ENCODE assay signal across 1 cellular context in the genomic region with DNA sequence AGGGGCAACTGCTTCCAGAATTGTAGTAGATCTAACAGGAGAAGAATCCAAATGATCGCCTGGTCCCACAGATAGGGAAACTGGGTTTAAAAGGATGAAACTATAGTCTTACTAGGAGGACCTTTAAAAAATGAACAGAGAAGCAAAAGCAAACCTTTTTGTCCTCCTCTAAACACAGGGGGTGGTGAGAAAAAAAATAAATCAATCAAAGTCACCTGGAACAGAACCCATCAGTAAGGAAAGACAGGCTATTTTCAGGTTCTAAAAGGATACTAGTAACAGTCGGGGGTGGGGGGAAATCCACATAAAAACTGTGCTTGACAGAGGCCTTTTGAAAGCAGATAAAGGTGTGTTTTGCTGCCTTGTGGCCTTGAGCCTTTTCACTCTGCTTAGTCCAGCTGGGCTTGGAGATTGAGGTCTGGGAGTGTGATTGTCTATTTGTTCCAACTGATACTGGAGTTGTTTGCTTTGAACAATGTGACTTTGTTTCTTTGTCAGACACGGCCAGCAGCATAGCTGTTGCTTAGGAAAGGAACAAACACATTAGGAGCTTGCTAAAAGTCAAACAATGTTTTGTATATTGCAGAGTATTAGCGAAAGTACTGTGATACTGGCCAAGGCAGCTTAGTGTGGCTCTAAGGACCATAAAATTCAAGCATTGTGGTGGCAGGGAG.
TF ChIP-seq lines count a peak whose summit lies in the region.

No MANE protein-coding gene starts in this region.

TF ChIP-seq in HepG2, 621 proteins besides CTCF, POLR2A, EP300 and RAD21 (continued from another document and continues in another):
- 0 out of 2 replicates have a peak, but pooled peaks have one; percentile 23 for TF ChIP-seq SSRP1 (CRISPR knock-in tag; IDR thresholded peaks at IDR 0.05)
- TF ChIP-seq, protein P1, sequence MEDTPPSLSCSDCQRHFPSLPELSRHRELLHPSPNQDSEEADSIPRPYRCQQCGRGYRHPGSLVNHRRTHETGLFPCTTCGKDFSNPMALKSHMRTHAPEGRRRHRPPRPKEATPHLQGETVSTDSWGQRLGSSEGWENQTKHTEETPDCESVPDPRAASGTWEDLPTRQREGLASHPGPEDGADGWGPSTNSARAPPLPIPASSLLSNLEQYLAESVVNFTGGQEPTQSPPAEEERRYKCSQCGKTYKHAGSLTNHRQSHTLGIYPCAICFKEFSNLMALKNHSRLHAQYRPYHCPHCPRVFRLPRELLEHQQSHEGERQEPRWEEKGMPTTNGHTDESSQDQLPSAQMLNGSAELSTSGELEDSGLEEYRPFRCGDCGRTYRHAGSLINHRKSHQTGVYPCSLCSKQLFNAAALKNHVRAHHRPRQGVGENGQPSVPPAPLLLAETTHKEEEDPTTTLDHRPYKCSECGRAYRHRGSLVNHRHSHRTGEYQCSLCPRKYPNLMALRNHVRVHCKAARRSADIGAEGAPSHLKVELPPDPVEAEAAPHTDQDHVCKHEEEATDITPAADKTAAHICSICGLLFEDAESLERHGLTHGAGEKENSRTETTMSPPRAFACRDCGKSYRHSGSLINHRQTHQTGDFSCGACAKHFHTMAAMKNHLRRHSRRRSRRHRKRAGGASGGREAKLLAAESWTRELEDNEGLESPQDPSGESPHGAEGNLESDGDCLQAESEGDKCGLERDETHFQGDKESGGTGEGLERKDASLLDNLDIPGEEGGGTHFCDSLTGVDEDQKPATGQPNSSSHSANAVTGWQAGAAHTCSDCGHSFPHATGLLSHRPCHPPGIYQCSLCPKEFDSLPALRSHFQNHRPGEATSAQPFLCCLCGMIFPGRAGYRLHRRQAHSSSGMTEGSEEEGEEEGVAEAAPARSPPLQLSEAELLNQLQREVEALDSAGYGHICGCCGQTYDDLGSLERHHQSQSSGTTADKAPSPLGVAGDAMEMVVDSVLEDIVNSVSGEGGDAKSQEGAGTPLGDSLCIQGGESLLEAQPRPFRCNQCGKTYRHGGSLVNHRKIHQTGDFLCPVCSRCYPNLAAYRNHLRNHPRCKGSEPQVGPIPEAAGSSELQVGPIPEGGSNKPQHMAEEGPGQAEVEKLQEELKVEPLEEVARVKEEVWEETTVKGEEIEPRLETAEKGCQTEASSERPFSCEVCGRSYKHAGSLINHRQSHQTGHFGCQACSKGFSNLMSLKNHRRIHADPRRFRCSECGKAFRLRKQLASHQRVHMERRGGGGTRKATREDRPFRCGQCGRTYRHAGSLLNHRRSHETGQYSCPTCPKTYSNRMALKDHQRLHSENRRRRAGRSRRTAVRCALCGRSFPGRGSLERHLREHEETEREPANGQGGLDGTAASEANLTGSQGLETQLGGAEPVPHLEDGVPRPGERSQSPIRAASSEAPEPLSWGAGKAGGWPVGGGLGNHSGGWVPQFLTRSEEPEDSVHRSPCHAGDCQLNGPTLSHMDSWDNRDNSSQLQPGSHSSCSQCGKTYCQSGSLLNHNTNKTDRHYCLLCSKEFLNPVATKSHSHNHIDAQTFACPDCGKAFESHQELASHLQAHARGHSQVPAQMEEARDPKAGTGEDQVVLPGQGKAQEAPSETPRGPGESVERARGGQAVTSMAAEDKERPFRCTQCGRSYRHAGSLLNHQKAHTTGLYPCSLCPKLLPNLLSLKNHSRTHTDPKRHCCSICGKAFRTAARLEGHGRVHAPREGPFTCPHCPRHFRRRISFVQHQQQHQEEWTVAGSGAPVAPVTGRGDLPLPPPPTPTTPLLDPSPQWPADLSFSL (CRISPR knock-in tag; IDR thresholded peaks at IDR 0.05), result peak; percentile 84
- TF ChIP-seq, protein P2, sequence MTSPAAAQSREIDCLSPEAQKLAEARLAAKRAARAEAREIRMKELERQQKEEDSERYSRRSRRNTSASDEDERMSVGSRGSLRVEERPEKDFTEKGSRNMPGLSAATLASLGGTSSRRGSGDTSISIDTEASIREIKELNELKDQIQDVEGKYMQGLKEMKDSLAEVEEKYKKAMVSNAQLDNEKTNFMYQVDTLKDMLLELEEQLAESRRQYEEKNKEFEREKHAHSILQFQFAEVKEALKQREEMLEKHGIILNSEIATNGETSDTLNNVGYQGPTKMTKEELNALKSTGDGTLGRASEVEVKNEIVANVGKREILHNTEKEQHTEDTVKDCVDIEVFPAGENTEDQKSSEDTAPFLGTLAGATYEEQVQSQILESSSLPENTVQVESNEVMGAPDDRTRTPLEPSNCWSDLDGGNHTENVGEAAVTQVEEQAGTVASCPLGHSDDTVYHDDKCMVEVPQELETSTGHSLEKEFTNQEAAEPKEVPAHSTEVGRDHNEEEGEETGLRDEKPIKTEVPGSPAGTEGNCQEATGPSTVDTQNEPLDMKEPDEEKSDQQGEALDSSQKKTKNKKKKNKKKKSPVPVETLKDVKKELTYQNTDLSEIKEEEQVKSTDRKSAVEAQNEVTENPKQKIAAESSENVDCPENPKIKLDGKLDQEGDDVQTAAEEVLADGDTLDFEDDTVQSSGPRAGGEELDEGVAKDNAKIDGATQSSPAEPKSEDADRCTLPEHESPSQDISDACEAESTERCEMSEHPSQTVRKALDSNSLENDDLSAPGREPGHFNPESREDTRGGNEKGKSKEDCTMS (CRISPR knock-in tag; conservative IDR thresholded peaks at IDR 0.05), result no peak
- TF ChIP-seq, protein P3, sequence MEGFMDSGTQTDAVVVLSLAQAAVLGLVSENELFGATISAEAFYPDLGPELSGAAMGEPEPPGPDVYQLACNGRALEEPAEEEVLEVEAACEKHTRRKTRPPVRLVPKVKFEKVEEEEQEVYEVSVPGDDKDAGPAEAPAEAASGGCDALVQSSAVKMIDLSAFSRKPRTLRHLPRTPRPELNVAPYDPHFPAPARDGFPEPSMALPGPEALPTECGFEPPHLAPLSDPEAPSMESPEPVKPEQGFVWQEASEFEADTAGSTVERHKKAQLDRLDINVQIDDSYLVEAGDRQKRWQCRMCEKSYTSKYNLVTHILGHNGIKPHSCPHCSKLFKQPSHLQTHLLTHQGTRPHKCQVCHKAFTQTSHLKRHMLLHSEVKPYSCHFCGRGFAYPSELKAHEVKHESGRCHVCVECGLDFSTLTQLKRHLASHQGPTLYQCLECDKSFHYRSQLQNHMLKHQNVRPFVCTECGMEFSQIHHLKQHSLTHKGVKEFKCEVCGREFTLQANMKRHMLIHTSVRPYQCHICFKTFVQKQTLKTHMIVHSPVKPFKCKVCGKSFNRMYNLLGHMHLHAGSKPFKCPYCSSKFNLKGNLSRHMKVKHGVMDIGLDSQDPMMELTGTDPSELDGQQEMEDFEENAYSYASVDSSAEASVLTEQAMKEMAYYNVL (CRISPR knock-in tag; IDR thresholded peaks at IDR 0.05; ENCODE audit: borderline replicate concordance), result peak; percentile 94
- TF ChIP-seq U2AF1 (optimal IDR thresholded peaks at IDR 0.05; ENCODE audit: low read depth, low read length), result no peak
- peak in 1 of 2 experiments; percentile 46; a peak in 1 of 4 replicates for TF ChIP-seq KLF16 (CRISPR knock-in tag; IDR thresholded peaks at IDR 0.05)
- TF ChIP-seq ZFX (CRISPR knock-in tag; IDR thresholded peaks at IDR 0.05; ENCODE audit: low read depth), result peak; percentile 63
- TF ChIP-seq ATF7 (IDR thresholded peaks at IDR 0.05), result no peak
- no peak for TF ChIP-seq ATF7 (CRISPR knock-in tag; IDR thresholded peaks at IDR 0.05)
- TF ChIP-seq, protein P4, sequence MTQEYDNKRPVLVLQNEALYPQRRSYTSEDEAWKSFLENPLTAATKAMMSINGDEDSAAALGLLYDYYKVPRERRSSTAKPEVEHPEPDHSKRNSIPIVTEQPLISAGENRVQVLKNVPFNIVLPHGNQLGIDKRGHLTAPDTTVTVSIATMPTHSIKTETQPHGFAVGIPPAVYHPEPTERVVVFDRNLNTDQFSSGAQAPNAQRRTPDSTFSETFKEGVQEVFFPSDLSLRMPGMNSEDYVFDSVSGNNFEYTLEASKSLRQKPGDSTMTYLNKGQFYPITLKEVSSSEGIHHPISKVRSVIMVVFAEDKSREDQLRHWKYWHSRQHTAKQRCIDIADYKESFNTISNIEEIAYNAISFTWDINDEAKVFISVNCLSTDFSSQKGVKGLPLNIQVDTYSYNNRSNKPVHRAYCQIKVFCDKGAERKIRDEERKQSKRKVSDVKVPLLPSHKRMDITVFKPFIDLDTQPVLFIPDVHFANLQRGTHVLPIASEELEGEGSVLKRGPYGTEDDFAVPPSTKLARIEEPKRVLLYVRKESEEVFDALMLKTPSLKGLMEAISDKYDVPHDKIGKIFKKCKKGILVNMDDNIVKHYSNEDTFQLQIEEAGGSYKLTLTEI (CRISPR knock-in tag; conservative IDR thresholded peaks at IDR 0.05), result no peak
- no peak for TF ChIP-seq ZNF441 (CRISPR knock-in tag; IDR thresholded peaks at IDR 0.05; ENCODE audit: borderline replicate concordance)
- TF ChIP-seq, protein P5, sequence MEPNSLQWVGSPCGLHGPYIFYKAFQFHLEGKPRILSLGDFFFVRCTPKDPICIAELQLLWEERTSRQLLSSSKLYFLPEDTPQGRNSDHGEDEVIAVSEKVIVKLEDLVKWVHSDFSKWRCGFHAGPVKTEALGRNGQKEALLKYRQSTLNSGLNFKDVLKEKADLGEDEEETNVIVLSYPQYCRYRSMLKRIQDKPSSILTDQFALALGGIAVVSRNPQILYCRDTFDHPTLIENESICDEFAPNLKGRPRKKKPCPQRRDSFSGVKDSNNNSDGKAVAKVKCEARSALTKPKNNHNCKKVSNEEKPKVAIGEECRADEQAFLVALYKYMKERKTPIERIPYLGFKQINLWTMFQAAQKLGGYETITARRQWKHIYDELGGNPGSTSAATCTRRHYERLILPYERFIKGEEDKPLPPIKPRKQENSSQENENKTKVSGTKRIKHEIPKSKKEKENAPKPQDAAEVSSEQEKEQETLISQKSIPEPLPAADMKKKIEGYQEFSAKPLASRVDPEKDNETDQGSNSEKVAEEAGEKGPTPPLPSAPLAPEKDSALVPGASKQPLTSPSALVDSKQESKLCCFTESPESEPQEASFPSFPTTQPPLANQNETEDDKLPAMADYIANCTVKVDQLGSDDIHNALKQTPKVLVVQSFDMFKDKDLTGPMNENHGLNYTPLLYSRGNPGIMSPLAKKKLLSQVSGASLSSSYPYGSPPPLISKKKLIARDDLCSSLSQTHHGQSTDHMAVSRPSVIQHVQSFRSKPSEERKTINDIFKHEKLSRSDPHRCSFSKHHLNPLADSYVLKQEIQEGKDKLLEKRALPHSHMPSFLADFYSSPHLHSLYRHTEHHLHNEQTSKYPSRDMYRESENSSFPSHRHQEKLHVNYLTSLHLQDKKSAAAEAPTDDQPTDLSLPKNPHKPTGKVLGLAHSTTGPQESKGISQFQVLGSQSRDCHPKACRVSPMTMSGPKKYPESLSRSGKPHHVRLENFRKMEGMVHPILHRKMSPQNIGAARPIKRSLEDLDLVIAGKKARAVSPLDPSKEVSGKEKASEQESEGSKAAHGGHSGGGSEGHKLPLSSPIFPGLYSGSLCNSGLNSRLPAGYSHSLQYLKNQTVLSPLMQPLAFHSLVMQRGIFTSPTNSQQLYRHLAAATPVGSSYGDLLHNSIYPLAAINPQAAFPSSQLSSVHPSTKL (CRISPR knock-in tag; IDR thresholded peaks at IDR 0.05), result peak; percentile 87
- no peak; the same call in 1 of the 2 replicates for TF ChIP-seq RXRA (CRISPR knock-in tag; IDR thresholded peaks at IDR 0.05)
- 0 out of 2 replicates have a peak, but pooled peaks have one; percentile 8 for TF ChIP-seq HINFP (CRISPR knock-in tag; IDR thresholded peaks at IDR 0.05; ENCODE audit: low read depth)
- peak; percentile 76; the same call in 1 of the 2 replicates for TF ChIP-seq ATF2 (CRISPR knock-in tag; IDR thresholded peaks at IDR 0.05)
- peak; percentile 47 for TF ChIP-seq STAG1 (CRISPR knock-in tag; IDR thresholded peaks at IDR 0.05)
- TF ChIP-seq ZNF570 (CRISPR knock-in tag; IDR thresholded peaks at IDR 0.05; ENCODE audit: borderline replicate concordance), result no peak
- no peak for TF ChIP-seq PRMT3 (CRISPR knock-in tag; IDR thresholded peaks at IDR 0.05; ENCODE audit: borderline replicate concordance, low read depth)
- peak; percentile 71; the same call in 1 of the 2 replicates for TF ChIP-seq PITX1 (CRISPR knock-in tag; IDR thresholded peaks at IDR 0.05)
- TF ChIP-seq RXRB (CRISPR knock-in tag; IDR thresholded peaks at IDR 0.05; ENCODE audit: borderline replicate concordance), result peak; percentile 79; the same call in 1 of the 2 replicates
- TF ChIP-seq HMG20A (CRISPR knock-in tag; IDR thresholded peaks at IDR 0.05; ENCODE audit: borderline replicate concordance), result peak; percentile 71; the same call in 1 of the 2 replicates
- TF ChIP-seq, protein P6, sequence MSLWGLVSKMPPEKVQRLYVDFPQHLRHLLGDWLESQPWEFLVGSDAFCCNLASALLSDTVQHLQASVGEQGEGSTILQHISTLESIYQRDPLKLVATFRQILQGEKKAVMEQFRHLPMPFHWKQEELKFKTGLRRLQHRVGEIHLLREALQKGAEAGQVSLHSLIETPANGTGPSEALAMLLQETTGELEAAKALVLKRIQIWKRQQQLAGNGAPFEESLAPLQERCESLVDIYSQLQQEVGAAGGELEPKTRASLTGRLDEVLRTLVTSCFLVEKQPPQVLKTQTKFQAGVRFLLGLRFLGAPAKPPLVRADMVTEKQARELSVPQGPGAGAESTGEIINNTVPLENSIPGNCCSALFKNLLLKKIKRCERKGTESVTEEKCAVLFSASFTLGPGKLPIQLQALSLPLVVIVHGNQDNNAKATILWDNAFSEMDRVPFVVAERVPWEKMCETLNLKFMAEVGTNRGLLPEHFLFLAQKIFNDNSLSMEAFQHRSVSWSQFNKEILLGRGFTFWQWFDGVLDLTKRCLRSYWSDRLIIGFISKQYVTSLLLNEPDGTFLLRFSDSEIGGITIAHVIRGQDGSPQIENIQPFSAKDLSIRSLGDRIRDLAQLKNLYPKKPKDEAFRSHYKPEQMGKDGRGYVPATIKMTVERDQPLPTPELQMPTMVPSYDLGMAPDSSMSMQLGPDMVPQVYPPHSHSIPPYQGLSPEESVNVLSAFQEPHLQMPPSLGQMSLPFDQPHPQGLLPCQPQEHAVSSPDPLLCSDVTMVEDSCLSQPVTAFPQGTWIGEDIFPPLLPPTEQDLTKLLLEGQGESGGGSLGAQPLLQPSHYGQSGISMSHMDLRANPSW (CRISPR knock-in tag; IDR thresholded peaks at IDR 0.05; ENCODE audit: borderline replicate concordance), result peak; percentile 60; the same call in 1 of the 2 replicates
- no peak for TF ChIP-seq IRX3 (CRISPR knock-in tag; IDR thresholded peaks at IDR 0.05; ENCODE audit: borderline replicate concordance, low read depth)
- TF ChIP-seq ZNF543 (CRISPR knock-in tag; IDR thresholded peaks at IDR 0.05), result 0 out of 2 replicates have a peak, but pooled peaks have one; percentile 38
- TF ChIP-seq ZSCAN21 (CRISPR knock-in tag; IDR thresholded peaks at IDR 0.05; ENCODE audit: borderline replicate concordance), result peak; percentile 24; the same call in 1 of the 2 replicates
